Comparison of ENCODE assay signal across 11 cellular contexts in the genomic region with DNA sequence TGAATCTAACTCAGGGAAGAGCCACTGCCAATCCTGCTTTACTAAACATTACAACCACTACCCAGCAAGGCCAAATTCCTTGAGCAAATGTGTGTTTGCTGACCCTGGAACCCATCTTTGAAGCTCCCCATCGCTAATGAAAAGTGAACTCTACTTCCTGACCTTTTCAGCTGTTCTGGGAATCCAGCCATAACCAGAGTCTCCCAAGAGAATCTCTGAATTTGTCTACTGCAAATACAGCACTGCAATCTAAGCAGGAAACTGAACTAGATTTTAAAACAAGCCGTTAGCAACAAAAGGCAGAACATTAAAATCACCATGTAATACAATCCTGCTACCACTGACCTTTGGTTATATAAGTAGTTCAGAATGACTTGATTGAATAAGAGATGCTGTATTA.
A peak's percentile ranks its signal among the peaks of the same experiment; 100 is the strongest.
DNase-seq lines count a peak whose midpoint lies in the region; ATAC-seq and TF ChIP-seq lines count a peak whose summit lies in the region.
"Had no signal": no experiment of that assay in that cellular context is flagged by ENCODE, and none has a peak within 500 bp of the region (broad histone marks: within the 10 kb centered on the region; RNA-seq: fewer than 3 reads in every experiment).

No MANE protein-coding gene starts in this region.

- H3K27ac ChIP-seq in coronary artery = peak overlapping the region; percentile 26 to 42
- peak overlapping the region; percentile 30 for H3K27ac ChIP-seq in mesodermal cell (ENCODE audit: low read depth, low read length, severe bottlenecking)
- H3K27ac ChIP-seq: A549, HL-60 had no signal

- H3K4me1 Mint-ChIP-seq in CD14-positive monocyte = no peaks in the 10 kb centered on the region

- no peaks in the 10 kb centered on the region for H3K36me3 ChIP-seq in mesodermal cell (ENCODE audit: control insufficient read depth, insufficient read depth, low read length)

- H3K4me1 ChIP-seq in mesodermal cell (ENCODE audit: control insufficient read depth, insufficient read depth, low read length, poor library complexity, severe bottlenecking) = peaks cover 14% of the 10 kb centered on the region
- H3K4me1 ChIP-seq: A549 had no signal

- 100% methylated on average over 1 of the region's 2 CpGs for WGBS in mesodermal cell (ENCODE audit: insufficient coverage in 2 of 2), 2 experiments

- H3K27ac Mint-ChIP-seq in CD14-positive monocyte = no peak overlapping the region

- H3K9me3 ChIP-seq in mesodermal cell (ENCODE audit: control insufficient read depth, low read length) = no peaks in the 10 kb centered on the region
- H3K9me3 ChIP-seq: A549 had no signal

- peaks cover 0 to 8% (median 0%) of the 10 kb centered on the region in 7 donors for H3K9me3 Mint-ChIP-seq in CD14-positive monocyte

- H3K36me3 Mint-ChIP-seq in CD14-positive monocyte = no peaks in the 10 kb centered on the region

- DNase-seq in Right ventricle myocardium superior (no peak), cardiac septum (ENCODE audit: low spot score) (no peak), coronary artery (ENCODE audit: low spot score) (no peak), NOMO-1 treated with DMSO at 0.1 percent for 48 hours (lab: John Stamatoyannopoulos, UW; ENCODE audit: unreplicated experiment) (no peak), H4 (ENCODE audit: low spot score) (no peak), CD14-positive monocyte (ENCODE audit: low spot score) (no peak)
- DNase-seq: NCI-H345 had no signal

- H3K27me3 Mint-ChIP-seq in CD14-positive monocyte (ENCODE audit: low read depth in 3 of 3) = peaks cover 0 to 4% (median 0%) of the 10 kb centered on the region in 3 donors

- peak; percentile 80 for ATAC-seq in Right ventricle myocardium superior (ENCODE audit: poor library complexity)
- no peak for ATAC-seq in GM21717 (IDR thresholded peaks at IDR 0.05; ENCODE audit: unreplicated experiment)
- ATAC-seq: A549 had no signal

- no peak overlapping the region for H3K4me3 Mint-ChIP-seq in CD14-positive monocyte

- TF ChIP-seq CTCF in coronary artery (IDR thresholded peaks at IDR 0.05) = no peak
- no peak for TF ChIP-seq CTCF in CD14-positive monocyte (IDR thresholded peaks at IDR 0.05)

- H3K4me3 ChIP-seq in coronary artery = no peak overlapping the region
- no peak overlapping the region for H3K4me3 ChIP-seq in mesodermal cell (ENCODE audit: extremely low read depth, insufficient read depth, low read length, poor library complexity, severe bottlenecking)
- H3K4me3 ChIP-seq: A549 had no signal

- intact Hi-C loops in Right ventricle myocardium superior (cut with DNase I) (no loop called here), cardiac septum (cut with DNase I) (loop anchor here (5.0 kb wide), 1 partner anchor 47 kb away; no protein-coding TSS in a partner anchor), CD14-positive monocyte (cut with micrococcal nuclease) (no loop called here)
